17 cellular contexts compared by ENCODE assay signal in the genomic region with DNA sequence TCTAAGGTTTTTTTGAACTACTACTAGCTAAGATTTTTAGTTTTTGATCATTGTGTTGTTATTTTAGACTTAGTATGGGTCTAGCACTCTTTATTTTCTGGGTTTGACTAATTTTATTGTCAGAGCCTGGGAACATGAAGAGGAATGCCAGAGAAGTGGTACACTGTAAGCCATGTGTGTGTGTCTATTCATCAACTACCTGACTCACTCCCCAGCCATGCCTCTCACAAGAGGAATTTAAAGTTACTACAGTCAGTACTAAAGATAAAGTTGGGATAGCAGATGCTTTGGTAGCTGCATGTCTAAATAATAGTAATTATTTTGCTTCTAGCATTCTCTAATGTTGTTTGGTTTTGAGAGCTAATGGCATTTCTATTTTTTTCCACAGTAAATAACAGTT.
DNase-seq lines count a peak whose midpoint lies in the region; ATAC-seq and TF ChIP-seq lines count a peak whose summit lies in the region.
"Had no signal": no experiment of that assay in that cellular context is flagged by ENCODE, and none has a peak within 500 bp of the region (broad histone marks: within the 10 kb centered on the region; RNA-seq: fewer than 3 reads in every experiment).

No MANE protein-coding gene starts in this region.

- no peaks in the 10 kb centered on the region for H4K20me1 ChIP-seq in GM23248 (ENCODE audit: insufficient read depth)

- no peaks in the 10 kb centered on the region for H3K36me3 ChIP-seq in GM23248 (ENCODE audit: low read depth)
- H3K36me3 ChIP-seq in CD4-positive, alpha-beta memory T cell (ENCODE audit: insufficient read depth, low read length), result no peaks in the 10 kb centered on the region
- H3K36me3 ChIP-seq: stomach had no signal

- peak; percentile 86 for ATAC-seq in foreskin keratinocyte
- ATAC-seq: activated CD4-positive, alpha-beta T cell treated with anti-CD3 and anti-CD28 coated beads for 36 hours had no signal

- H3K79me2 ChIP-seq in GM23248 (ENCODE audit: insufficient read depth), result no peaks in the 10 kb centered on the region
- H3K79me2 ChIP-seq: hepatocyte had no signal

- H3F3A ChIP-seq in GM23248 (ENCODE audit: insufficient read depth), result peaks cover 13% of the 10 kb centered on the region

- no peak overlapping the region for H3K4me3 Mint-ChIP-seq in CD4-positive, alpha-beta memory T cell
- H3K4me3 Mint-ChIP-seq: activated CD4-positive, alpha-beta T cell treated with anti-CD3 and anti-CD28 coated beads for 36 hours; activated naive CD8-positive, alpha-beta T cell; naive B cell had no signal

- DNase-seq in GM23248, result peak; percentile 85
- DNase-seq in amniotic epithelial cell (ENCODE audit: low read depth), result peak; percentile 97
- peak in 1 of 2 donors; percentile 72 for DNase-seq in foreskin keratinocyte
- DNase-seq in NCI-H1694 (lab: John Stamatoyannopoulos, UW), result no peak
- DNase-seq in SKM-1 (lab: John Stamatoyannopoulos, UW; ENCODE audit: unreplicated experiment), result no peak
- no peak for DNase-seq in CD4-positive, alpha-beta memory T cell
- no peak for DNase-seq in NCI-H345 (lab: John Stamatoyannopoulos, UW)
- DNase-seq: activated CD4-positive, alpha-beta T cell treated with anti-CD3 and anti-CD28 coated beads for 36 hours; Calu3; cerebellar nuclear complex; naive B cell; NCI-H2081 treated with DMSO at 0.1 percent for 48 hours; NCI-H82; stomach; T-helper 9 cell had no signal

- CTCF ChIA-PET in CD4-positive, alpha-beta memory T cell (lab: Charles Lee; ENCODE audit: partially characterized antibody), result interaction anchor here (0.9 kb wide), 1 partner anchor 10 kb away, joined by 3 read pairs; no protein-coding TSS in a partner anchor

- TF ChIP-seq CTCF in foreskin keratinocyte (conservative IDR thresholded peaks at IDR 0.05), result no peak

- H3K4me2 ChIP-seq in GM23248 (ENCODE audit: unreplicated experiment), result no peak overlapping the region
- H3K4me2 ChIP-seq: hepatocyte had no signal

- intact Hi-C loops in CD4-positive, alpha-beta memory T cell (cut with micrococcal nuclease), result no loop called here

- H3K9me2 ChIP-seq in GM23248 (ENCODE audit: insufficient read depth), result no peaks in the 10 kb centered on the region

- in situ Hi-C loops in GM23248 (cut with MboI), result no loop called here

- H3K27me3 ChIP-seq in GM23248 (replicated peaks; ENCODE audit: insufficient read depth) (no peaks in the 10 kb centered on the region), foreskin keratinocyte (no peaks in the 10 kb centered on the region)
- H3K27me3 ChIP-seq in CD4-positive, alpha-beta memory T cell (ENCODE audit: insufficient read depth, low read length), result no peaks in the 10 kb centered on the region
- H3K27me3 ChIP-seq: hepatocyte, stomach had no signal

- H3K4me1 Mint-ChIP-seq in CD4-positive, alpha-beta memory T cell, result no peaks in the 10 kb centered on the region
- H3K4me1 Mint-ChIP-seq: activated CD4-positive, alpha-beta T cell treated with anti-CD3 and anti-CD28 coated beads for 36 hours; naive B cell had no signal

- no peak overlapping the region for H3K27ac Mint-ChIP-seq in CD4-positive, alpha-beta memory T cell
- H3K27ac Mint-ChIP-seq: activated CD4-positive, alpha-beta T cell treated with anti-CD3 and anti-CD28 coated beads for 36 hours; activated naive CD8-positive, alpha-beta T cell; naive B cell had no signal

- no peak overlapping the region for H2AFZ ChIP-seq in GM23248
- H2AFZ ChIP-seq: hepatocyte had no signal

- H3K9me3 Mint-ChIP-seq in CD4-positive, alpha-beta memory T cell, result peaks cover 0 to 17% (median under 1%) of the 10 kb centered on the region in 8 donors

- H3K27me3 Mint-ChIP-seq in CD4-positive, alpha-beta memory T cell, result no peaks in the 10 kb centered on the region
- H3K27me3 Mint-ChIP-seq: activated CD4-positive, alpha-beta T cell treated with anti-CD3 and anti-CD28 coated beads for 36 hours; activated naive CD8-positive, alpha-beta T cell; naive B cell had no signal

- POLR2A ChIA-PET in CD4-positive, alpha-beta memory T cell (lab: Charles Lee; ENCODE audit: partially characterized antibody), result no interaction called here

- no peak overlapping the region for H3K9ac ChIP-seq in GM23248

- H3K9me3 ChIP-seq in GM23248 (ENCODE audit: low read depth), result no peaks in the 10 kb centered on the region
- H3K9me3 ChIP-seq in CD4-positive, alpha-beta memory T cell (ENCODE audit: control insufficient read depth in 1 of 2, low read length in 2 of 2), result peaks cover 0 to 4% of the 10 kb centered on the region in 2 donors

- H3K27ac ChIP-seq in GM23248 (peak overlapping the region; percentile 16), foreskin keratinocyte (no peak overlapping the region)
- H3K27ac ChIP-seq in CD4-positive, alpha-beta memory T cell (ENCODE audit: low read depth, low read length), result no peak overlapping the region
- H3K27ac ChIP-seq: hepatocyte, stomach had no signal

- H3K4me1 ChIP-seq in GM23248 (ENCODE audit: insufficient read depth), result peaks cover 12% of the 10 kb centered on the region
- no peaks in the 10 kb centered on the region for H3K4me1 ChIP-seq in foreskin keratinocyte
- no peaks in the 10 kb centered on the region for H3K4me1 ChIP-seq in CD4-positive, alpha-beta memory T cell (ENCODE audit: insufficient read depth, low read length)
- H3K4me1 ChIP-seq: stomach had no signal

- H3K4me3 ChIP-seq in GM23248, result no peak overlapping the region
- no peak overlapping the region for H3K4me3 ChIP-seq in CD4-positive, alpha-beta memory T cell (ENCODE audit: low read length in 2 of 2)
- H3K4me3 ChIP-seq: hepatocyte, stomach had no signal

- no peaks in the 10 kb centered on the region for H3K36me3 Mint-ChIP-seq in CD4-positive, alpha-beta memory T cell
- H3K36me3 Mint-ChIP-seq: activated naive CD8-positive, alpha-beta T cell had no signal

Comparison
In these comparisons a context has a peak if more than half of its experiments do, and no peak if none do; other contexts are left out.
1. DNase-seq: peak in GM23248 (single experiment) and amniotic epithelial cell (single experiment); none in NCI-H1694 (single experiment), SKM-1 (single experiment), CD4-positive, alpha-beta memory T cell (0 of 5) and NCI-H345 (single experiment).